ENCODE assay signal across 8 cellular contexts in genomic region chr19:3062165-3063105, GRCh38. TPM values are rescaled to one million over a fixed set of nuclear protein-coding genes. Genes with fewer than 3 reads are reported as not detected.
DNase-seq lines count a peak whose midpoint lies in the region; ATAC-seq and TF ChIP-seq lines count a peak whose summit lies in the region.

Gene TLE5 (minus strand): TSS chr19:3062495. CDS start chr19:3062200, 295 bp downstream.

- no peaks in the 10 kb centered on the region for H3K27me3 ChIP-seq in DND-41 (ENCODE audit: insufficient read depth, low read length, poor library complexity)
- no peaks in the 10 kb centered on the region for H3K27me3 ChIP-seq in sigmoid colon

- intact Hi-C loops in sigmoid colon (cut with DNase I), result loop anchor here (2.0 kb wide), 1 partner anchor 112 kb away; no protein-coding TSS in a partner anchor

- peaks cover 42% of the 10 kb centered on the region for H3K4me1 ChIP-seq in DND-41 (ENCODE audit: insufficient read depth, low read length)
- H3K4me1 ChIP-seq in sigmoid colon, result peaks cover 0 to 46% (median 44%) of the 10 kb centered on the region in 4 donors

- H3K9me3 Mint-ChIP-seq in T-helper 1 cell treated with Interleukin-12 subunit alpha and Interleukin-12 subunit beta and Interleukin-4 antibody, amounts not matched to agents 30 μg/mL and 1 μg/mL, for 36 hours, result no peaks in the 10 kb centered on the region

- peaks cover 25% of the 10 kb centered on the region for H3K4me1 Mint-ChIP-seq in T-helper 1 cell treated with Interleukin-12 subunit alpha and Interleukin-12 subunit beta and Interleukin-4 antibody, amounts not matched to agents 30 μg/mL and 1 μg/mL, for 36 hours (ENCODE audit: low read depth)

- H3K27ac ChIP-seq in DND-41 (ENCODE audit: low read length), result peak within 1 kb of the TSS; percentile 97
- peak within 1 kb of the TSS; percentile 93 to 99 (median 96) for H3K27ac ChIP-seq in sigmoid colon

- 1% methylated on average over 111 of the region's 111 CpGs for WGBS in sigmoid colon, 2 donors

- peak within 1 kb of the TSS; percentile 77 to 97 for H3K4me3 ChIP-seq in DND-41 (ENCODE audit: low read depth in 1 of 2, low read length in 2 of 2)
- H3K4me3 ChIP-seq in sigmoid colon, result peak within 1 kb of the TSS; percentile 68 to 98 (median 87)

- H3K36me3 Mint-ChIP-seq in T-helper 1 cell treated with Interleukin-12 subunit alpha and Interleukin-12 subunit beta and Interleukin-4 antibody, amounts not matched to agents 30 μg/mL and 1 μg/mL, for 36 hours (ENCODE audit: low read depth), result peaks cover 21% of the 10 kb centered on the region

- H3K27ac Mint-ChIP-seq in T-helper 1 cell treated with Interleukin-12 subunit alpha and Interleukin-12 subunit beta and Interleukin-4 antibody, amounts not matched to agents 30 μg/mL and 1 μg/mL, for 36 hours, result peak within 1 kb of the TSS; percentile 93

- H2AFZ ChIP-seq in DND-41 (ENCODE audit: low read depth, low read length), result peak within 1 kb of the TSS; percentile 94

- TF ChIP-seq CTCF in DND-41 (IDR thresholded peaks at IDR 0.05; ENCODE audit: borderline replicate concordance, extremely low read depth, low read length, poor library complexity, severe bottlenecking) (no peak), sigmoid colon (IDR thresholded peaks at IDR 0.05) (no peak)

- peak within 1 kb of the TSS; percentile 88 for H3K4me3 Mint-ChIP-seq in T-helper 1 cell treated with Interleukin-12 subunit alpha and Interleukin-12 subunit beta and Interleukin-4 antibody, amounts not matched to agents 30 μg/mL and 1 μg/mL, for 36 hours

- no peaks in the 10 kb centered on the region for H3K27me3 Mint-ChIP-seq in T-helper 1 cell treated with Interleukin-12 subunit alpha and Interleukin-12 subunit beta and Interleukin-4 antibody, amounts not matched to agents 30 μg/mL and 1 μg/mL, for 36 hours (ENCODE audit: low read depth)

- peaks cover 40% of the 10 kb centered on the region for H3K36me3 ChIP-seq in DND-41 (ENCODE audit: insufficient read depth, low read length)
- peaks cover 7 to 22% (median 16%) of the 10 kb centered on the region in 4 donors for H3K36me3 ChIP-seq in sigmoid colon

- H3K4me2 ChIP-seq in DND-41 (ENCODE audit: insufficient read depth, low read length), result peak within 1 kb of the TSS; percentile 91

- peaks cover 35% of the 10 kb centered on the region for H4K20me1 ChIP-seq in DND-41 (ENCODE audit: insufficient read depth, low read length)

- peak; percentile 44 for ATAC-seq in DND-41 (ENCODE audit: insufficient read depth, low read depth)
- no peak for ATAC-seq in GM21360 (IDR thresholded peaks at IDR 0.05; ENCODE audit: unreplicated experiment)

- no peak for TF ChIP-seq POLR2A in sigmoid colon (IDR thresholded peaks at IDR 0.05)

- peak; percentile 77 for DNase-seq in DND-41
- DNase-seq in HuH-7.5 (ENCODE audit: low spot score), result peak; percentile 84
- peak in 42 of 58 donors; percentile 10 to 77 (median 34) for DNase-seq in anterior cingulate cortex (lab: John Stamatoyannopoulos, UW)
- peak; percentile 78 for DNase-seq in hepatic stellate cell (ENCODE audit: low spot score)
- DNase-seq in sigmoid colon, result peak; percentile 84
- no peak for DNase-seq in KBM-7

- H3K9me3 ChIP-seq in DND-41 (ENCODE audit: insufficient read depth, low read length, severe bottlenecking), result no peaks in the 10 kb centered on the region
- no peaks in the 10 kb centered on the region for H3K9me3 ChIP-seq in sigmoid colon

- H3K9ac ChIP-seq in DND-41 (ENCODE audit: low read depth, low read length), result peak within 1 kb of the TSS; percentile 99

- peaks cover 53% of the 10 kb centered on the region for H3K79me2 ChIP-seq in DND-41 (ENCODE audit: insufficient read depth, low read length)

- TF ChIP-seq EP300 in sigmoid colon (IDR thresholded peaks at IDR 0.05), result no peak

- in situ Hi-C loops in KBM-7 (cut with MboI; ENCODE audit: low pct_unique_long_range_greater_than_20kb, low sequenced_read_pairs), result no loop called here

RNA-seq across cellular contexts. Expression of gene TLE5, which starts in this region (rescaled TPM):
- 100 to 1,000 TPM; 581 to 711 (median 629) TPM for total RNA-seq in sigmoid colon
- polyA plus RNA-seq in sigmoid colon, result 100 to 1,000 TPM; 561 to 714 (median 581) TPM
